Comparison of ENCODE assay signal across 22 cellular contexts in the genomic region with DNA sequence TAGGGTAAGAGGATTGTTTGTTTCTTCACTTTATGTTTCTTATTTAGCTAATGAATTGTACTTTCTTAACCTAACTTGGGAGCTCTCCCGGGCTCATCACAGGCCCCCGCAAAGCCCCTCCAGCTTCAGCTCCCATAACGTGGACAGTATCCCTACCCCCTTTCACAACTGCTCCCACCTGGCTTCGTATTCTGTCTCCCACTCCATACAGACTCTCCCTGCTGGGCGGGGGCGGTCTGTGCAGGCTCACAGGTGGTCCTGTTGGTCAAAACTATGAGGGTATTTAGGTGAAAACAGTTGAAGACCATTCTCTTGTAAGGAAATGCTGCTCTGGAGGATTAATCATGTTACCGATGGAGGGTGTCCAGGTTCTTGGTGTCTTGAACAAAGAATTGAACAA.
"Had no signal": no experiment of that assay in that cellular context is flagged by ENCODE, and none has a peak within 500 bp of the region (broad histone marks: within the 10 kb centered on the region; RNA-seq: fewer than 3 reads in every experiment).

No MANE protein-coding gene starts in this region.

- H3K27me3 Mint-ChIP-seq: dendritic cell treated with granulocyte-macrophage colony-stimulating factor and Interleukin-4, amounts not matched to agents 40 ng/mL and 50 ng/mL, for 4 days; naive B cell had no signal

- DNase-seq: colonic mucosa; cortex of kidney; effector CD4-positive, alpha-beta T cell; effector memory CD4-positive, alpha-beta T cell; foreskin keratinocyte; heart left ventricle; hippocampal formation; left cardiac atrium; left ventricle myocardium superior; lower lobe of right lung; mesenchymal stem cell; mucosa of descending colon; naive B cell had no signal

- H3K27me3 ChIP-seq: colonic mucosa, esophagus muscularis mucosa, foreskin keratinocyte, gastroesophageal sphincter, heart left ventricle, left lung had no signal

- H3K27ac Mint-ChIP-seq: dendritic cell treated with granulocyte-macrophage colony-stimulating factor and Interleukin-4, amounts not matched to agents 40 ng/mL and 50 ng/mL, for 4 days; mesothelial cell of epicardium; naive B cell had no signal

- H3K9me3 ChIP-seq: colonic mucosa, esophagus muscularis mucosa, lower lobe of right lung, mucosa of descending colon had no signal

- H3K4me1 Mint-ChIP-seq: mesothelial cell of epicardium, naive B cell had no signal

- H3K36me3 ChIP-seq: colonic mucosa, esophagus muscularis mucosa, gastroesophageal sphincter, heart left ventricle, left lung, lower lobe of right lung had no signal

- H3K4me1 ChIP-seq: colonic mucosa, esophagus muscularis mucosa, foreskin keratinocyte, gastroesophageal sphincter, heart left ventricle, left lung, lower lobe of right lung had no signal

- H3K4me3 Mint-ChIP-seq: dendritic cell treated with granulocyte-macrophage colony-stimulating factor and Interleukin-4, amounts not matched to agents 40 ng/mL and 50 ng/mL, for 4 days; mesothelial cell of epicardium; naive B cell had no signal

- H3K4me3 ChIP-seq: colonic mucosa, esophagus muscularis mucosa, gastroesophageal sphincter, heart left ventricle, left lung, lower lobe of right lung, mucosa of descending colon had no signal

- FAIRE-seq: endothelial cell of umbilical vein, frontal cortex, islet of Langerhans, keratinocyte had no signal

- H3K27ac ChIP-seq: colonic mucosa, esophagus muscularis mucosa, foreskin keratinocyte, gastroesophageal sphincter, heart left ventricle, left lung, lower lobe of right lung had no signal

- H3K36me3 Mint-ChIP-seq: mesothelial cell of epicardium, naive B cell had no signal
